28 cellular contexts compared by ENCODE assay signal in genomic region chr9:4592325-4592724, GRCh38.
"Had no signal": no experiment of that assay in that cellular context is flagged by ENCODE, and none has a peak within 500 bp of the region (broad histone marks: within the 10 kb centered on the region; RNA-seq: fewer than 3 reads in every experiment).

No MANE protein-coding gene starts in this region.

- ATAC-seq: activated CD4-positive, alpha-beta T cell treated with anti-CD3 and anti-CD28 coated beads for 36 hours; activated T-helper 17 cell treated with anti-CD3 and anti-CD28 coated beads, Interleukin-2, amount 50 U/mL, for 72 hours had no signal

- H3K27ac Mint-ChIP-seq: activated CD4-positive, alpha-beta memory T cell treated with anti-CD3 and anti-CD28 coated beads, Interleukin-2, amount 10 ng/mL, durations not matched to agents 7 days and 5 days; activated CD4-positive, alpha-beta T cell treated with anti-CD3 and anti-CD28 coated beads for 36 hours; activated naive CD4-positive, alpha-beta T cell treated with anti-CD3 and anti-CD28 coated beads for 36 hours; activated naive CD8-positive, alpha-beta T cell; activated T-helper 17 cell treated with anti-CD3 and anti-CD28 coated beads, Interleukin-2, amount 50 U/mL, for 72 hours had no signal

- H3K4me3 ChIP-seq: Peyer's patch had no signal

- H3K4me3 Mint-ChIP-seq: activated CD4-positive, alpha-beta memory T cell treated with anti-CD3 and anti-CD28 coated beads, Interleukin-2, amount 10 ng/mL, durations not matched to agents 7 days and 5 days; activated CD4-positive, alpha-beta T cell treated with anti-CD3 and anti-CD28 coated beads for 36 hours; activated naive CD4-positive, alpha-beta T cell treated with anti-CD3 and anti-CD28 coated beads for 36 hours; activated naive CD8-positive, alpha-beta T cell; activated T-helper 17 cell treated with anti-CD3 and anti-CD28 coated beads, Interleukin-2, amount 50 U/mL, for 72 hours; brain; central memory CD8-positive, alpha-beta T cell had no signal

- H3K36me3 Mint-ChIP-seq: brain had no signal

- H3K36me3 ChIP-seq: Peyer's patch, WERI-Rb-1 had no signal

- DNase-seq: activated CD4-positive, alpha-beta memory T cell treated with anti-CD3 and anti-CD28 coated beads, Interleukin-2, amount 10 ng/mL, durations not matched to agents 7 days and 5 days; activated CD4-positive, alpha-beta T cell treated with anti-CD3 and anti-CD28 coated beads for 36 hours; activated CD4-positive, alpha-beta T cell treated with anti-CD3 and anti-CD28 coated beads, Interleukin-2, amount 50 U/mL, for 1 hour; activated gamma-delta T cell; activated naive CD4-positive, alpha-beta T cell treated with anti-CD3 and anti-CD28 coated beads for 36 hours; activated T-cell treated with anti-CD3 and anti-CD28 coated beads for 4 hours; activated T-cell treated with anti-CD3 and anti-CD28 coated beads, Interleukin-2, amount 50 U/mL, for 48 hours; amygdala; Kasumi-1; KBM-7; NCI-H1048; NCI-H1694; NCI-H2029; NCI-H2107; NCI-H2171 treated with DMSO at 0.1 percent for 48 hours; NCI-H345; NCI-H510A; NCI-H526 treated with DMSO at 0.1 percent for 48 hours; NCI-H82; Peyer's patch; Right ventricle myocardium superior; T-helper 1 cell; WERI-Rb-1 had no signal

- H3K4me1 ChIP-seq: Peyer's patch had no signal

- H3K27me3 Mint-ChIP-seq: activated CD4-positive, alpha-beta T cell treated with anti-CD3 and anti-CD28 coated beads for 36 hours; activated naive CD8-positive, alpha-beta T cell; activated T-helper 17 cell treated with anti-CD3 and anti-CD28 coated beads, Interleukin-2, amount 50 U/mL, for 72 hours; central memory CD8-positive, alpha-beta T cell had no signal

- H3K27ac ChIP-seq: Peyer's patch, RWPE1, WERI-Rb-1 had no signal

- H3K9me3 Mint-ChIP-seq: activated CD4-positive, alpha-beta memory T cell treated with anti-CD3 and anti-CD28 coated beads, Interleukin-2, amount 10 ng/mL, durations not matched to agents 7 days and 5 days; activated naive CD4-positive, alpha-beta T cell treated with anti-CD3 and anti-CD28 coated beads for 36 hours; activated T-helper 17 cell treated with anti-CD3 and anti-CD28 coated beads, Interleukin-2, amount 50 U/mL, for 72 hours; brain; central memory CD8-positive, alpha-beta T cell had no signal

- H3K9me3 ChIP-seq: Peyer's patch had no signal

- H3K27me3 ChIP-seq: Peyer's patch had no signal
